In the genomic region with DNA sequence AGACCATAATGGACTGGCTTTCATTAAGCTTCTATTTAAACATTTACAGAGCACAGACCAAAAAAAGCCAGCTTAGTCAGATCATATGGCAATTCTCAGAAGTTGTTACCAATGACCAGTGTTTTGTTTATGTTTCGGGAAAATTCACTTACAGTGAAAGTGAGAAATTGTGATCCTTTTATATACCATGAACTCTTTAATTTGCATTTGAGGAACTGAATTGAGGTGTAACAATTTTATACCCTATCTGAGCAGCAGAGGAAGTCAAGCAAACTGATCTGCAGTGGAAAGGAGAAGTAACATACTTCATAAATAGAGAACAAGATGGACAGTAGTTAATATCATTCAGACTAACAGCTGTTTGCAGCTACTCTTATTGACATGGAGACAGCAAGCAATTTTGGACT, we compare ENCODE assay signal across 9 cellular contexts.
DNase-seq lines count a peak whose midpoint lies in the region; ATAC-seq and TF ChIP-seq lines count a peak whose summit lies in the region.
"Had no signal": no experiment of that assay in that cellular context is flagged by ENCODE, and none has a peak within 500 bp of the region (broad histone marks: within the 10 kb centered on the region; RNA-seq: fewer than 3 reads in every experiment).

No MANE protein-coding gene starts in this region.

- no peaks in the 10 kb centered on the region for H3K9me3 ChIP-seq in body of pancreas

- H3K27ac Mint-ChIP-seq in dendritic cell treated with granulocyte-macrophage colony-stimulating factor and Interleukin-4, amounts not matched to agents 40 ng/mL and 50 ng/mL, for 4 days = peak overlapping the region; percentile 83

- DNase-seq in HPDE6-E6E7 (ENCODE audit: extremely low spot score) = no peak
- DNase-seq in foreskin keratinocyte = no peak
- no peak for DNase-seq in body of pancreas
- no peak for DNase-seq in NCI-H2107 (lab: John Stamatoyannopoulos, UW)
- DNase-seq: MM.1S had no signal

- peak overlapping the region; percentile 44 for H3K4me3 Mint-ChIP-seq in dendritic cell treated with granulocyte-macrophage colony-stimulating factor and Interleukin-4, amounts not matched to agents 40 ng/mL and 50 ng/mL, for 4 days

- intact Hi-C loops in dendritic cell treated with granulocyte-macrophage colony-stimulating factor and Interleukin-4, amounts not matched to agents 40 ng/mL and 50 ng/mL, for 4 days (cut with micrococcal nuclease) = loop anchor here (2.0 to 5.0 kb wide), 2 partner anchors 15 to 34 kb away; no protein-coding TSS in a partner anchor
- intact Hi-C loops in body of pancreas (cut with DNase I) = no loop called here

- H3K27me3 Mint-ChIP-seq in dendritic cell treated with granulocyte-macrophage colony-stimulating factor and Interleukin-4, amounts not matched to agents 40 ng/mL and 50 ng/mL, for 4 days = no peaks in the 10 kb centered on the region

- ATAC-seq in GM18499 (IDR thresholded peaks at IDR 0.05; ENCODE audit: insufficient read depth, unreplicated experiment) (peak; percentile 75), GM21515 (IDR thresholded peaks at IDR 0.05; ENCODE audit: unreplicated experiment) (peak; percentile 85), HG03432 (IDR thresholded peaks at IDR 0.05; ENCODE audit: unreplicated experiment) (peak; percentile 85), foreskin keratinocyte (no peak), body of pancreas (no peak)

- TF ChIP-seq CTCF in foreskin keratinocyte (conservative IDR thresholded peaks at IDR 0.05) (no peak), body of pancreas (IDR thresholded peaks at IDR 0.05) (peak in 1 of 7 experiments; percentile 6)

- H3K36me3 ChIP-seq in body of pancreas (replicated peaks in 1 of 2; ENCODE audit: insufficient read depth in 1 of 2, low read depth in 2 of 2) = no peaks in the 10 kb centered on the region

- H3K4me1 ChIP-seq in foreskin keratinocyte (no peaks in the 10 kb centered on the region), body of pancreas (no peaks in the 10 kb centered on the region)

- H3K4me3 ChIP-seq in body of pancreas = no peak overlapping the region

- no peaks in the 10 kb centered on the region for H3K9me3 Mint-ChIP-seq in dendritic cell treated with granulocyte-macrophage colony-stimulating factor and Interleukin-4, amounts not matched to agents 40 ng/mL and 50 ng/mL, for 4 days

- H3K27ac ChIP-seq in foreskin keratinocyte (no peak overlapping the region), body of pancreas (peak overlapping the region in 1 of 4 donors; percentile 19)

- TF ChIP-seq POLR2A in body of pancreas (IDR thresholded peaks at IDR 0.05) = no peak

- H3K27me3 ChIP-seq in foreskin keratinocyte = no peaks in the 10 kb centered on the region
- no peaks in the 10 kb centered on the region for H3K27me3 ChIP-seq in body of pancreas

- H3K36me3 Mint-ChIP-seq in dendritic cell treated with granulocyte-macrophage colony-stimulating factor and Interleukin-4, amounts not matched to agents 40 ng/mL and 50 ng/mL, for 4 days (ENCODE audit: low read depth) = peaks cover 63% of the 10 kb centered on the region

- peaks cover 45% of the 10 kb centered on the region for H3K4me1 Mint-ChIP-seq in dendritic cell treated with granulocyte-macrophage colony-stimulating factor and Interleukin-4, amounts not matched to agents 40 ng/mL and 50 ng/mL, for 4 days (ENCODE audit: low read depth)

- 62 to 70% methylated on average over 1 of the region's 1 CpG for WGBS in body of pancreas, 2 donors

Comparison
In these comparisons a context has a peak if more than half of its experiments do, and no peak if none do; other contexts are left out.
1. ATAC-seq: peak in GM18499 (single experiment), GM21515 (single experiment) and HG03432 (single experiment); none in foreskin keratinocyte (single experiment) and body of pancreas (single experiment).